In the genomic region with DNA sequence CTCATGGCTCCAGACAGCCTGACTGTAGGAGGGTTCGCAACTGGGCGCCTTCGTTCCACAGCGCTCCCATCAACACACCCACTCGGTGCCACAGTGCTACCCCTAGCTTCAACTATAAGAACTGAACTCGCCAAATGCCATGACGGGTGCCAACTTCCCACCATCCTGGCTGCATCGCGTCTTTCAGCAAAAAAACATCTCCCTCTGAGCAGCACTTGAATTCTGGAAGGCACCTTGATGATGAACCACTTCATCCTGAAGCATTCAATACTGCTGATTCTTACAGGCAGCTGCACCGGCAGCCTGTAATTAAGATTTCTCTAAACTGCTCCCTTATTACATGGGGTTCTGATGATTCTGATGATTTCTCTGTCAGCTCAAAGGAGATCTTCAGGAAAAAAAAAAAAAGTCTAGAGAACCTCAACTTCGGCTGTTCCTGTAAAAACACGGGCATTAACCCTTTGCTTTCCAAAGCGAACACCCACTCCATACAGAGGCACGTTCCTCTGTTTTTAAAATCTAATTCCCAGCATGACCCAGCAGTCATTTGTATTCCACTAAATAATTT, we compare ENCODE assay signal across 8 cellular contexts. TPM values are rescaled to one million over a fixed set of nuclear protein-coding genes. Genes with fewer than 3 reads are reported as not detected.
DNase-seq lines count a peak whose midpoint lies in the region; TF ChIP-seq lines count a peak whose summit lies in the region.

No MANE protein-coding gene starts in this region.

- peak overlapping the region; percentile 80 to 87 (median 83) for H3K27ac ChIP-seq in transverse colon

- H3K4me3 Mint-ChIP-seq in nephron progenitor cell = peak overlapping the region; percentile 97

- H3K27ac Mint-ChIP-seq in nephron progenitor cell = no peak overlapping the region

- TF ChIP-seq POLR2A in transverse colon (IDR thresholded peaks at IDR 0.05) = no peak

- H3K4me1 Mint-ChIP-seq in nephron progenitor cell = peaks cover 37% of the 10 kb centered on the region

- TF ChIP-seq CTCF in GM12875 (IDR thresholded peaks at IDR 0.05; ENCODE audit: borderline replicate concordance, insufficient read depth, low read depth, low read length) (peak; percentile 32; the same call in 1 of the 2 replicates), nephron progenitor cell (IDR thresholded peaks at IDR 0.05) (no peak), transverse colon (IDR thresholded peaks at IDR 0.05) (peak; percentile 40 to 51 (median 49))

- no peaks in the 10 kb centered on the region for H3K36me3 Mint-ChIP-seq in nephron progenitor cell (ENCODE audit: low read depth)

- peak; percentile 82 for DNase-seq in ACHN
- DNase-seq in NT2/D1 (ENCODE audit: low read depth, low spot score) = no peak
- peak; percentile 1 for DNase-seq in activated gamma-delta T cell treated with anti-CD3 and anti-CD28 coated beads, Interleukin-2, amount 50 U/mL, for 16 hours (ENCODE audit: low read depth)
- DNase-seq in foreskin melanocyte = peak; percentile 72
- peak; percentile 29 for DNase-seq in nephron progenitor cell
- peak; percentile 62 for DNase-seq in transverse colon
- no peak for DNase-seq in NCI-H128 (lab: John Stamatoyannopoulos, UW; ENCODE audit: unreplicated experiment)

- peaks cover 37% of the 10 kb centered on the region for H3K27me3 Mint-ChIP-seq in nephron progenitor cell (ENCODE audit: low read depth, poor library complexity)

- TF ChIP-seq EP300 in transverse colon (IDR thresholded peaks at IDR 0.05; ENCODE audit: low read depth) = no peak

- peak overlapping the region; percentile 82 for H3K4me3 ChIP-seq in GM12875 (ENCODE audit: low read depth, low read length)
- H3K4me3 ChIP-seq in NT2/D1 (ENCODE audit: insufficient read length, low read depth) = peak overlapping the region; percentile 42
- H3K4me3 ChIP-seq in transverse colon = peak overlapping the region; percentile 68 to 99 (median 96)

- no peaks in the 10 kb centered on the region for H3K36me3 ChIP-seq in NT2/D1 (ENCODE audit: insufficient read depth, insufficient read length, low read length)
- H3K36me3 ChIP-seq in transverse colon = no peaks in the 10 kb centered on the region

- peaks cover 4% of the 10 kb centered on the region for H3K9me3 Mint-ChIP-seq in nephron progenitor cell

- no peaks in the 10 kb centered on the region for H3K9me3 ChIP-seq in NT2/D1 (ENCODE audit: insufficient read depth, low read length)
- no peaks in the 10 kb centered on the region for H3K9me3 ChIP-seq in transverse colon

- H3K4me1 ChIP-seq in NT2/D1 (ENCODE audit: insufficient read depth, insufficient read length) (peaks cover 2% of the 10 kb centered on the region), transverse colon (peaks cover 0 to 42% (median 28%) of the 10 kb centered on the region in 4 donors)

- intact Hi-C loops in transverse colon (cut with DNase I; ENCODE audit: low total_unique reads) = loop anchor here (5.0 kb wide), 1 partner anchor 109 kb away; no protein-coding TSS in a partner anchor

- peaks cover 28% of the 10 kb centered on the region for H3K27me3 ChIP-seq in NT2/D1 (ENCODE audit: insufficient read depth, insufficient read length)
- no peaks in the 10 kb centered on the region for H3K27me3 ChIP-seq in transverse colon

- peak overlapping the region; percentile 34 for H3K9ac ChIP-seq in NT2/D1 (ENCODE audit: insufficient read length, low read depth)

- in situ Hi-C loops in ACHN (cut with HindIII; ENCODE audit: low pct_ligation_motif_present, low pct_unique_long_range_greater_than_20kb, low sequenced_read_pairs) = no loop called here
- in situ Hi-C loops in transverse colon (cut with MboI; ENCODE audit: low pct_ligation_motif_present in 1 of 4, low pct_unique_long_range_greater_than_20kb in 1 of 4, low sequenced_read_pairs in 3 of 4) = no loop called here

- 0 to 3% methylated on average over 5 to 14 of the region's 14 CpGs for WGBS in transverse colon (ENCODE audit: low coverage in 1 of 2), 2 donors

RNA-seq across cellular contexts. Expression of a gene that starts 1.2 kb away (rescaled TPM):
- total RNA-seq in transverse colon = 10 to 100 TPM; 15.0 to 25.4 (median 19.4) TPM

Comparison
In these comparisons a context has a peak if more than half of its experiments do, and no peak if none do; other contexts are left out.
1. DNase-seq: peak in ACHN (single experiment), activated gamma-delta T cell treated with anti-CD3 and anti-CD28 coated beads, Interleukin-2, amount 50 U/mL, for 16 hours (single experiment), foreskin melanocyte (single experiment), nephron progenitor cell (single experiment) and transverse colon (single experiment); none in NT2/D1 (single experiment) and NCI-H128 (single experiment).
2. H3K4me3 ChIP-seq: peak in every context shown above with its lines; median percentile 96 in transverse colon; 82 in GM12875; 42 in NT2/D1.